9 cellular contexts compared by ENCODE assay signal in genomic region chr15:68558318-68559305, GRCh38. TPM values are rescaled to one million over a fixed set of nuclear protein-coding genes. Genes with fewer than 3 reads are reported as not detected.
DNase-seq lines count a peak whose midpoint lies in the region; ATAC-seq and TF ChIP-seq lines count a peak whose summit lies in the region.
"Had no signal": no experiment of that assay in that cellular context is flagged by ENCODE, and none has a peak within 500 bp of the region (broad histone marks: within the 10 kb centered on the region; RNA-seq: fewer than 3 reads in every experiment).

No MANE protein-coding gene starts in this region.

- H3K36me3 ChIP-seq in right atrium auricular region, result no peaks in the 10 kb centered on the region

- CTCF ChIA-PET in activated CD8-positive, alpha-beta T cell treated with anti-CD3 and anti-CD28 coated beads for 36 hours (lab: Charles Lee), result interaction anchor here (0.7 to 4.1 kb wide), 25 partner anchors 9 to 366 kb away, joined by 3 to 79 read pairs (median 5); no protein-coding TSS in a partner anchor

- H3K27me3 ChIP-seq in right atrium auricular region, result no peaks in the 10 kb centered on the region

- H3K9me3 Mint-ChIP-seq in activated CD8-positive, alpha-beta T cell treated with anti-CD3 and anti-CD28 coated beads for 36 hours, result no peaks in the 10 kb centered on the region

- POLR2A ChIA-PET in activated CD8-positive, alpha-beta T cell treated with anti-CD3 and anti-CD28 coated beads for 36 hours (lab: Charles Lee), result interaction anchor here (0.8 kb wide), 1 partner anchor 115 kb away, joined by 3 read pairs; no protein-coding TSS in a partner anchor

- ATAC-seq in activated CD8-positive, alpha-beta T cell treated with anti-CD3 and anti-CD28 coated beads for 36 hours, result no peak
- ATAC-seq in HG03280 (IDR thresholded peaks at IDR 0.05; ENCODE audit: unreplicated experiment) (no peak), GM19023 (IDR thresholded peaks at IDR 0.05; ENCODE audit: unreplicated experiment) (no peak)

- DNase-seq in HK-2 (ENCODE audit: unreplicated experiment) (peak; percentile 15), right atrium auricular region (ENCODE audit: low spot score) (no peak), retina (peak; percentile 14), SHP77 (lab: John Stamatoyannopoulos, UW) (no peak), T1000 (lab: John Stamatoyannopoulos, UW) (no peak)
- DNase-seq in activated CD8-positive, alpha-beta T cell treated with anti-CD3 and anti-CD28 coated beads for 36 hours, result peak; percentile 20

- peak overlapping the region; percentile 28 to 52 for H3K4me3 ChIP-seq in right atrium auricular region

- H3K4me1 Mint-ChIP-seq in activated CD8-positive, alpha-beta T cell treated with anti-CD3 and anti-CD28 coated beads for 36 hours (ENCODE audit: low read depth), result peaks cover 14% of the 10 kb centered on the region

- peak overlapping the region in 1 of 2 donors; percentile 37 for H3K27ac ChIP-seq in right atrium auricular region

- TF ChIP-seq CTCF in activated CD8-positive, alpha-beta T cell treated with anti-CD3 and anti-CD28 coated beads for 36 hours (IDR thresholded peaks at IDR 0.05), result no peak
- TF ChIP-seq CTCF in right atrium auricular region (IDR thresholded peaks at IDR 0.05), result no peak

- H3K27ac Mint-ChIP-seq in activated CD8-positive, alpha-beta T cell treated with anti-CD3 and anti-CD28 coated beads for 36 hours, result no peak overlapping the region

- H3K9me3 ChIP-seq in right atrium auricular region, result no peaks in the 10 kb centered on the region

- peaks cover 0 to 18% of the 10 kb centered on the region in 2 donors for H3K4me1 ChIP-seq in right atrium auricular region

- intact Hi-C loops in activated CD8-positive, alpha-beta T cell treated with anti-CD3 and anti-CD28 coated beads for 36 hours (cut with micrococcal nuclease), result no loop called here

- peak overlapping the region; percentile 51 for H3K4me3 Mint-ChIP-seq in activated CD8-positive, alpha-beta T cell treated with anti-CD3 and anti-CD28 coated beads for 36 hours

- no peaks in the 10 kb centered on the region for H3K36me3 Mint-ChIP-seq in activated CD8-positive, alpha-beta T cell treated with anti-CD3 and anti-CD28 coated beads for 36 hours (ENCODE audit: low read depth)

- H3K27me3 Mint-ChIP-seq in activated CD8-positive, alpha-beta T cell treated with anti-CD3 and anti-CD28 coated beads for 36 hours, result peaks cover 43% of the 10 kb centered on the region

RNA-seq across cellular contexts. Expression of gene CORO2B, which starts 20.2 kb away (rescaled TPM):
- total RNA-seq in activated CD8-positive, alpha-beta T cell treated with anti-CD3 and anti-CD28 coated beads for 36 hours, result not detected
- 1 to 10 TPM; 6.0 to 9.7 TPM for total RNA-seq in right atrium auricular region
- total RNA-seq: NCI-H460 had no signal

Comparison
In these comparisons a context has a peak if more than half of its experiments do, and no peak if none do; other contexts are left out.
1. DNase-seq: peak in HK-2 (single experiment), activated CD8-positive, alpha-beta T cell treated with anti-CD3 and anti-CD28 coated beads for 36 hours (single experiment) and retina (single experiment); none in right atrium auricular region (single experiment), SHP77 (0 of 2) and T1000 (single experiment).
2. RNA of gene CORO2B, which starts 20.2 kb away (total RNA-seq): 6.0 to 9.7 TPM in right atrium auricular region; not detected in activated CD8-positive, alpha-beta T cell treated with anti-CD3 and anti-CD28 coated beads for 36 hours; every median in the first group is over 4 times any median in the second.